8 cellular contexts compared by ENCODE assay signal in the genomic region with DNA sequence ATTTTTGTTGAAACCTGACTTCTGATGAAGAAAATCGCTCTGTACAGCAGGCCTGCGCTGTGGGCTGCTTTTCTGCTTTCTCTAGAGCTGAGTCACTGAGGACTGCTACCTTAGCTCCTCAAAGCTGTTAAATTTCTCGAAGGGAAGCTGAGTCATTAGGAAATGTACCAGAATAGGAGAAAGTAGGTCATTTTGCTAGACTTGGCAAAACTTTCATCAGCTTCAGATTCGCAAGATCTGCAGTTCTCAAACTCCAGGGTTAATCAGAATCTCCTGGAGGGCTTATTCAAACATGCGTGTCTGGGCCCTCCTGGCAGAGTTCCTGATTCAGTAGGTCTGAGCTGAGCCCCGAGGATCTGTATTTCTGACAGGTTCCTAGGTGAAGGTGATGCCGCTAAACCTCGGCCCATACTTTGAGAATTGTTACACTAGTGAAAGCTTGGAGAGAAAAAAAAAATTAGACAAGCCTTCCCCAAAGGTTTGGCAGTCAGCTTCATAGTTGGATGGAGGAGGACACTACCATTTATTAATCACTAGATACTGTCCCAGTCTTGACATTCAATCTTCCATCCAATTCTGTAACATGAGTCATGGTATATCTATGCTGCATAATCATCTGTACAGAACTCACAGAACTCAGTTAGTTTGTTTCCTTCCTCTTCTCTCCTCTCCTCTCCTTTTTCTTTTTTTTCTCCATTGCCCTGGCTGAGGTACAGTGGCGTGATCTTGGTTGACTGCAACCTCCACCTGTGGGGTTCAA.
DNase-seq lines count a peak whose midpoint lies in the region; ATAC-seq and TF ChIP-seq lines count a peak whose summit lies in the region.

No MANE protein-coding gene starts in this region.

- H3K27me3 ChIP-seq in endocrine pancreas (ENCODE audit: control insufficient read depth, insufficient read depth, low read length) = no peaks in the 10 kb centered on the region

- H3K4me1 ChIP-seq in endocrine pancreas (ENCODE audit: control insufficient read depth, insufficient read depth, low read length) = peaks cover 5% of the 10 kb centered on the region

- no peaks in the 10 kb centered on the region for H3K36me3 ChIP-seq in endocrine pancreas (ENCODE audit: control insufficient read depth, insufficient read depth, low read length)

- H3K9me3 ChIP-seq in endocrine pancreas (ENCODE audit: control insufficient read depth, low read length) = no peaks in the 10 kb centered on the region

- H3K9ac ChIP-seq in endocrine pancreas (ENCODE audit: control insufficient read depth, insufficient read depth, low read length) = no peak overlapping the region

- DNase-seq in AG09309 (ENCODE audit: low read depth) (peak; percentile 89), NCI-H446 treated with DMSO at 0.1 percent for 48 hours (lab: John Stamatoyannopoulos, UW) (peak; percentile 16), omental fat pad (ENCODE audit: low spot score) (peak; percentile 32), MV-4-11 (lab: John Stamatoyannopoulos, UW) (no peak)
- no peak for DNase-seq in stimulated activated CD8-positive, alpha-beta memory T cell treated with anti-CD3 and anti-CD28 coated beads, Interleukin-4, amount 100 ng/mL, for 48 hours
- no peak for DNase-seq in effector CD8-positive, alpha-beta T cell (lab: John Stamatoyannopoulos, UW)

- ATAC-seq in omental fat pad (ENCODE audit: low FRiP score) (peak; percentile 99), HG03442 (IDR thresholded peaks at IDR 0.05; ENCODE audit: unreplicated experiment) (no peak)

- H3K4me3 ChIP-seq in AG09309 (ENCODE audit: control insufficient read depth, low read depth, low read length) = peak overlapping the region; percentile 21
- peak overlapping the region; percentile 30 for H3K4me3 ChIP-seq in endocrine pancreas (ENCODE audit: control insufficient read depth, insufficient read depth, low read length)

- no peak for TF ChIP-seq CTCF in AG09309 (IDR thresholded peaks at IDR 0.05; ENCODE audit: control insufficient read depth, insufficient read depth, low read depth, low read length, missing control alignments)
- no peak for TF ChIP-seq CTCF in omental fat pad (IDR thresholded peaks at IDR 0.05)

Comparison
In these comparisons a context has a peak if more than half of its experiments do, and no peak if none do; other contexts are left out.
1. DNase-seq: peak in AG09309 (single experiment), NCI-H446 treated with DMSO at 0.1 percent for 48 hours (single experiment) and omental fat pad (single experiment); none in stimulated activated CD8-positive, alpha-beta memory T cell treated with anti-CD3 and anti-CD28 coated beads, Interleukin-4, amount 100 ng/mL, for 48 hours (single experiment), effector CD8-positive, alpha-beta T cell (single experiment) and MV-4-11 (single experiment).